1 cellular context compared by ENCODE assay signal in genomic region chr3:20975221-20975620, GRCh38.
TF ChIP-seq lines count a peak whose summit lies in the region.

No MANE protein-coding gene starts in this region.

TF ChIP-seq in GM23338, 12 proteins besides CTCF, POLR2A, EP300 and RAD21 (continued from another document):
- TF ChIP-seq ZNF462 (CRISPR knock-in tag; IDR thresholded peaks at IDR 0.05): no peak
- no peak for TF ChIP-seq JUNB (IDR thresholded peaks at IDR 0.05; ENCODE audit: unreplicated experiment)
- no peak for TF ChIP-seq STAT1 (IDR thresholded peaks at IDR 0.05; ENCODE audit: unreplicated experiment)
- TF ChIP-seq EZH2 (IDR thresholded peaks at IDR 0.05; ENCODE audit: low read depth, unreplicated experiment): no peak
- no peak for TF ChIP-seq POLR2AphosphoS5 (IDR thresholded peaks at IDR 0.05; ENCODE audit: low read depth)
- no peak for TF ChIP-seq ZNF114 (CRISPR knock-in tag; IDR thresholded peaks at IDR 0.05)
- no peak for TF ChIP-seq CREB1 (CRISPR knock-in tag; IDR thresholded peaks at IDR 0.05; ENCODE audit: low read depth)
- no peak for TF ChIP-seq REST (IDR thresholded peaks at IDR 0.05; ENCODE audit: unreplicated experiment)
- no peak for TF ChIP-seq NANOG (IDR thresholded peaks at IDR 0.05; ENCODE audit: borderline replicate concordance)
- TF ChIP-seq ZNF331 (CRISPR knock-in tag; IDR thresholded peaks at IDR 0.05; ENCODE audit: low read depth): no peak
